Comparison of ENCODE assay signal across 1 cellular context in genomic region chr5:40798856-40799210, GRCh38.
A peak's percentile ranks its signal among the peaks of the same experiment; 100 is the strongest.
TF ChIP-seq lines count a peak whose summit lies in the region.

No MANE protein-coding gene starts in this region.

TF ChIP-seq in K562, 482 proteins besides CTCF, POLR2A, EP300 and RAD21 (continued from another document and continues in another):
- TF ChIP-seq ZBTB40 (IDR thresholded peaks at IDR 0.05): 0 out of 2 replicates have a peak, but pooled peaks have one; percentile 13
- no peak for TF ChIP-seq ZBTB40 (CRISPR knock-in tag; IDR thresholded peaks at IDR 0.05)
- TF ChIP-seq, protein P1, sequence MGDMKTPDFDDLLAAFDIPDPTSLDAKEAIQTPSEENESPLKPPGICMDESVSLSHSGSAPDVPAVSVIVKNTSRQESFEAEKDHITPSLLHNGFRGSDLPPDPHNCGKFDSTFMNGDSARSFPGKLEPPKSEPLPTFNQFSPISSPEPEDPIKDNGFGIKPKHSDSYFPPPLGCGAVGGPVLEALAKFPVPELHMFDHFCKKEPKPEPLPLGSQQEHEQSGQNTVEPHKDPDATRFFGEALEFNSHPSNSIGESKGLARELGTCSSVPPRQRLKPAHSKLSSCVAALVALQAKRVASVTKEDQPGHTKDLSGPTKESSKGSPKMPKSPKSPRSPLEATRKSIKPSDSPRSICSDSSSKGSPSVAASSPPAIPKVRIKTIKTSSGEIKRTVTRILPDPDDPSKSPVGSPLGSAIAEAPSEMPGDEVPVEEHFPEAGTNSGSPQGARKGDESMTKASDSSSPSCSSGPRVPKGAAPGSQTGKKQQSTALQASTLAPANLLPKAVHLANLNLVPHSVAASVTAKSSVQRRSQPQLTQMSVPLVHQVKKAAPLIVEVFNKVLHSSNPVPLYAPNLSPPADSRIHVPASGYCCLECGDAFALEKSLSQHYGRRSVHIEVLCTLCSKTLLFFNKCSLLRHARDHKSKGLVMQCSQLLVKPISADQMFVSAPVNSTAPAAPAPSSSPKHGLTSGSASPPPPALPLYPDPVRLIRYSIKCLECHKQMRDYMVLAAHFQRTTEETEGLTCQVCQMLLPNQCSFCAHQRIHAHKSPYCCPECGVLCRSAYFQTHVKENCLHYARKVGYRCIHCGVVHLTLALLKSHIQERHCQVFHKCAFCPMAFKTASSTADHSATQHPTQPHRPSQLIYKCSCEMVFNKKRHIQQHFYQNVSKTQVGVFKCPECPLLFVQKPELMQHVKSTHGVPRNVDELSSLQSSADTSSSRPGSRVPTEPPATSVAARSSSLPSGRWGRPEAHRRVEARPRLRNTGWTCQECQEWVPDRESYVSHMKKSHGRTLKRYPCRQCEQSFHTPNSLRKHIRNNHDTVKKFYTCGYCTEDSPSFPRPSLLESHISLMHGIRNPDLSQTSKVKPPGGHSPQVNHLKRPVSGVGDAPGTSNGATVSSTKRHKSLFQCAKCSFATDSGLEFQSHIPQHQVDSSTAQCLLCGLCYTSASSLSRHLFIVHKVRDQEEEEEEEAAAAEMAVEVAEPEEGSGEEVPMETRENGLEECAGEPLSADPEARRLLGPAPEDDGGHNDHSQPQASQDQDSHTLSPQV (IDR thresholded peaks at IDR 0.05): 0 out of 2 replicates have a peak, but pooled peaks have one; percentile 45
- TF ChIP-seq SAFB2 (IDR thresholded peaks at IDR 0.05; ENCODE audit: borderline replicate concordance, low read depth, low read length, severe bottlenecking): no peak
- no peak for TF ChIP-seq ZNF12 (CRISPR knock-in tag; IDR thresholded peaks at IDR 0.05)
- no peak for TF ChIP-seq CBX8 (IDR thresholded peaks at IDR 0.05; ENCODE audit: borderline replicate concordance, extremely low read depth, low read depth, low read length, poor library complexity, severe bottlenecking)
- no peak for TF ChIP-seq HLTF (IDR thresholded peaks at IDR 0.05)
- TF ChIP-seq THRAP3 (IDR thresholded peaks at IDR 0.05; ENCODE audit: borderline replicate concordance): 0 out of 2 replicates have a peak, but pooled peaks have one; percentile 44
- TF ChIP-seq BHLHE40 (IDR thresholded peaks at IDR 0.05; ENCODE audit: low read length): no peak
- no peak for TF ChIP-seq ZFP36 (IDR thresholded peaks at IDR 0.05; ENCODE audit: low read depth, low read length, partially characterized antibody)
- no peak for TF ChIP-seq SRF (CRISPR knock-in tag; IDR thresholded peaks at IDR 0.05)
- TF ChIP-seq ZNF197 (CRISPR knock-in tag; IDR thresholded peaks at IDR 0.05; ENCODE audit: low read depth): 0 out of 2 replicates have a peak, but pooled peaks have one; percentile 19
- 0 out of 2 replicates have a peak, but pooled peaks have one; percentile 15 for TF ChIP-seq ILF3 (IDR thresholded peaks at IDR 0.05; ENCODE audit: borderline replicate concordance)
- TF ChIP-seq CBFB (CRISPR knock-in tag; IDR thresholded peaks at IDR 0.05): no peak
- no peak for TF ChIP-seq ZNF174 (CRISPR knock-in tag; IDR thresholded peaks at IDR 0.05)
- no peak for TF ChIP-seq USF2 (CRISPR knock-in tag; IDR thresholded peaks at IDR 0.05)
- TF ChIP-seq BRD4 (IDR thresholded peaks at IDR 0.05): 0 out of 2 replicates have a peak, but pooled peaks have one; percentile 25
- TF ChIP-seq CBX5 (IDR thresholded peaks at IDR 0.05; ENCODE audit: borderline replicate concordance, low read depth): no peak
- TF ChIP-seq, protein P2, sequence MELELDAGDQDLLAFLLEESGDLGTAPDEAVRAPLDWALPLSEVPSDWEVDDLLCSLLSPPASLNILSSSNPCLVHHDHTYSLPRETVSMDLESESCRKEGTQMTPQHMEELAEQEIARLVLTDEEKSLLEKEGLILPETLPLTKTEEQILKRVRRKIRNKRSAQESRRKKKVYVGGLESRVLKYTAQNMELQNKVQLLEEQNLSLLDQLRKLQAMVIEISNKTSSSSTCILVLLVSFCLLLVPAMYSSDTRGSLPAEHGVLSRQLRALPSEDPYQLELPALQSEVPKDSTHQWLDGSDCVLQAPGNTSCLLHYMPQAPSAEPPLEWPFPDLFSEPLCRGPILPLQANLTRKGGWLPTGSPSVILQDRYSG (tag; conservative IDR thresholded peaks at IDR 0.05; ENCODE audit: low read depth): no peak
- no peak for TF ChIP-seq ZFX (CRISPR knock-in tag; IDR thresholded peaks at IDR 0.05)
- TF ChIP-seq, protein P3, sequence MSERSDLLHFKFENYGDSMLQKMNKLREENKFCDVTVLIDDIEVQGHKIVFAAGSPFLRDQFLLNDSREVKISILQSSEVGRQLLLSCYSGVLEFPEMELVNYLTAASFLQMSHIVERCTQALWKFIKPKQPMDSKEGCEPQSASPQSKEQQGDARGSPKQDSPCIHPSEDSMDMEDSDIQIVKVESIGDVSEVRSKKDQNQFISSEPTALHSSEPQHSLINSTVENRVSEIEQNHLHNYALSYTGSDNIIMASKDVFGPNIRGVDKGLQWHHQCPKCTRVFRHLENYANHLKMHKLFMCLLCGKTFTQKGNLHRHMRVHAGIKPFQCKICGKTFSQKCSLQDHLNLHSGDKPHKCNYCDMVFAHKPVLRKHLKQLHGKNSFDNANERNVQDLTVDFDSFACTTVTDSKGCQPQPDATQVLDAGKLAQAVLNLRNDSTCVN (CRISPR knock-in tag; IDR thresholded peaks at IDR 0.05): no peak
- TF ChIP-seq ZNF124 (CRISPR knock-in tag; IDR thresholded peaks at IDR 0.05): no peak
- 0 out of 4 replicates have a peak, but pooled peaks of 1 of the 2 experiments have one; percentile 3 for TF ChIP-seq SIX5 (IDR thresholded peaks at IDR 0.05; ENCODE audit: borderline replicate concordance in 1 of 2, insufficient read depth in 1 of 2, low read depth in 1 of 2, low read length in 2 of 2)
- peak; percentile 31 for TF ChIP-seq TAF9B (IDR thresholded peaks at IDR 0.05; ENCODE audit: partially characterized antibody)
- TF ChIP-seq SMARCA4 (IDR thresholded peaks at IDR 0.05): 0 out of 2 replicates have a peak, but pooled peaks have one; percentile 4
- TF ChIP-seq, protein P4, sequence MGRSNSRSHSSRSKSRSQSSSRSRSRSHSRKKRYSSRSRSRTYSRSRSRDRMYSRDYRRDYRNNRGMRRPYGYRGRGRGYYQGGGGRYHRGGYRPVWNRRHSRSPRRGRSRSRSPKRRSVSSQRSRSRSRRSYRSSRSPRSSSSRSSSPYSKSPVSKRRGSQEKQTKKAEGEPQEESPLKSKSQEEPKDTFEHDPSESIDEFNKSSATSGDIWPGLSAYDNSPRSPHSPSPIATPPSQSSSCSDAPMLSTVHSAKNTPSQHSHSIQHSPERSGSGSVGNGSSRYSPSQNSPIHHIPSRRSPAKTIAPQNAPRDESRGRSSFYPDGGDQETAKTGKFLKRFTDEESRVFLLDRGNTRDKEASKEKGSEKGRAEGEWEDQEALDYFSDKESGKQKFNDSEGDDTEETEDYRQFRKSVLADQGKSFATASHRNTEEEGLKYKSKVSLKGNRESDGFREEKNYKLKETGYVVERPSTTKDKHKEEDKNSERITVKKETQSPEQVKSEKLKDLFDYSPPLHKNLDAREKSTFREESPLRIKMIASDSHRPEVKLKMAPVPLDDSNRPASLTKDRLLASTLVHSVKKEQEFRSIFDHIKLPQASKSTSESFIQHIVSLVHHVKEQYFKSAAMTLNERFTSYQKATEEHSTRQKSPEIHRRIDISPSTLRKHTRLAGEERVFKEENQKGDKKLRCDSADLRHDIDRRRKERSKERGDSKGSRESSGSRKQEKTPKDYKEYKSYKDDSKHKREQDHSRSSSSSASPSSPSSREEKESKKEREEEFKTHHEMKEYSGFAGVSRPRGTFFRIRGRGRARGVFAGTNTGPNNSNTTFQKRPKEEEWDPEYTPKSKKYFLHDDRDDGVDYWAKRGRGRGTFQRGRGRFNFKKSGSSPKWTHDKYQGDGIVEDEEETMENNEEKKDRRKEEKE (IDR thresholded peaks at IDR 0.05; ENCODE audit: borderline replicate concordance in 1 of 2, control insufficient read depth in 1 of 2, low read depth in 2 of 2, low read length in 1 of 2): no peak
- TF ChIP-seq, protein P5, sequence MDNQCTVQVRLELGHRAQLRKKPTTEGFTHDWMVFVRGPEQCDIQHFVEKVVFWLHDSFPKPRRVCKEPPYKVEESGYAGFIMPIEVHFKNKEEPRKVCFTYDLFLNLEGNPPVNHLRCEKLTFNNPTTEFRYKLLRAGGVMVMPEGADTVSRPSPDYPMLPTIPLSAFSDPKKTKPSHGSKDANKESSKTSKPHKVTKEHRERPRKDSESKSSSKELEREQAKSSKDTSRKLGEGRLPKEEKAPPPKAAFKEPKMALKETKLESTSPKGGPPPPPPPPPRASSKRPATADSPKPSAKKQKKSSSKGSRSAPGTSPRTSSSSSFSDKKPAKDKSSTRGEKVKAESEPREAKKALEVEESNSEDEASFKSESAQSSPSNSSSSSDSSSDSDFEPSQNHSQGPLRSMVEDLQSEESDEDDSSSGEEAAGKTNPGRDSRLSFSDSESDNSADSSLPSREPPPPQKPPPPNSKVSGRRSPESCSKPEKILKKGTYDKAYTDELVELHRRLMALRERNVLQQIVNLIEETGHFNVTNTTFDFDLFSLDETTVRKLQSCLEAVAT (IDR thresholded peaks at IDR 0.05): peak in 1 of 2 experiments; percentile 1; a peak in 2 of 4 replicates
- TF ChIP-seq ZNF3 (CRISPR knock-in tag; IDR thresholded peaks at IDR 0.05): no peak
- TF ChIP-seq C11orf30 (IDR thresholded peaks at IDR 0.05; ENCODE audit: low read depth): no peak
- TF ChIP-seq ZNF644 (tag; IDR thresholded peaks at IDR 0.05; ENCODE audit: low read depth): no peak
- TF ChIP-seq NRF1 (conservative IDR thresholded peaks at IDR 0.05 in 1 of 2, IDR thresholded peaks at IDR 0.05 in 1 of 2): no peak
- TF ChIP-seq CHD1 (IDR thresholded peaks at IDR 0.05; ENCODE audit: low read length): peak; percentile 7
